8 cellular contexts compared by ENCODE assay signal in the genomic region with DNA sequence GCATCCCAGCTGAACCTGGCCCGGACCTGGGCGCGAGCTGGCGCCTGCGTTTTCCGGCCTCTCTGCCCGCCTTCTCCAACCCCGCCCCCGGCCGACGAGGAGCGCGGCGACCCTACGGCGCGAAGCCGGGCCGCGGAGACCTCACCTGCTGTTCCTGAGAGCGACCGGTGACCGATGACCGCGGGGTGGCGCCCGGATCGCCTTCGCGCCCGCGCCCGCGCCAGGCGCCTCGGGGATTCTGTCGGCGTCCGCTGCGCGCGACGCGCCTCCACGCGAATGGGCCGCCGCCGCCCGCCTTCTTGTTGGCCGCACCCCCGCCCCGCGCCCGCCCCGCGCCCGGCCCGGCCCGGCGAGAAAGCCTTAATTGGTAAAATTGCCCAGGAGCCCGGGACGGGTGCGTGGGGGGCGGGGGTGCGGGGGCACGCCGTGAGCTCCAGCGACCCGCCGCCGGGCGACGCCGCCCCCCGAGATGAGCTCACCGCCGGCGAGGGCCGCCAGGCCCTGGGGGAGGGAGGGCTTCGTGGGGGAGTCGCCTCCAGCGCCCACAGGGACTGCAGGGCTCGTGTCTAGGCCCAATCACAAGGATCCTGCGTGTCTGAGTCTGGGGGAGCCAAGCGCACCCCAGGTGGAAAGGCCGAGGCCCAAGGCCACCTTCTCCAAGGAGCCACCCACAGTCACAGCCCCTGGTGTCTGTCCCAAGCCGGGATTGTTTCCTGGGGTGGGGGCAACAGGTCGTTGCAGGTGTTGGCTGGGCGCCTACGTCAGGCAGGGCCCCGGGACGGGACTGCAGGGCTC. TPM values are rescaled to one million over a fixed set of nuclear protein-coding genes. Genes with fewer than 3 reads are reported as not detected.
DNase-seq lines count a peak whose midpoint lies in the region; ATAC-seq and TF ChIP-seq lines count a peak whose summit lies in the region.

A gene with protein sequence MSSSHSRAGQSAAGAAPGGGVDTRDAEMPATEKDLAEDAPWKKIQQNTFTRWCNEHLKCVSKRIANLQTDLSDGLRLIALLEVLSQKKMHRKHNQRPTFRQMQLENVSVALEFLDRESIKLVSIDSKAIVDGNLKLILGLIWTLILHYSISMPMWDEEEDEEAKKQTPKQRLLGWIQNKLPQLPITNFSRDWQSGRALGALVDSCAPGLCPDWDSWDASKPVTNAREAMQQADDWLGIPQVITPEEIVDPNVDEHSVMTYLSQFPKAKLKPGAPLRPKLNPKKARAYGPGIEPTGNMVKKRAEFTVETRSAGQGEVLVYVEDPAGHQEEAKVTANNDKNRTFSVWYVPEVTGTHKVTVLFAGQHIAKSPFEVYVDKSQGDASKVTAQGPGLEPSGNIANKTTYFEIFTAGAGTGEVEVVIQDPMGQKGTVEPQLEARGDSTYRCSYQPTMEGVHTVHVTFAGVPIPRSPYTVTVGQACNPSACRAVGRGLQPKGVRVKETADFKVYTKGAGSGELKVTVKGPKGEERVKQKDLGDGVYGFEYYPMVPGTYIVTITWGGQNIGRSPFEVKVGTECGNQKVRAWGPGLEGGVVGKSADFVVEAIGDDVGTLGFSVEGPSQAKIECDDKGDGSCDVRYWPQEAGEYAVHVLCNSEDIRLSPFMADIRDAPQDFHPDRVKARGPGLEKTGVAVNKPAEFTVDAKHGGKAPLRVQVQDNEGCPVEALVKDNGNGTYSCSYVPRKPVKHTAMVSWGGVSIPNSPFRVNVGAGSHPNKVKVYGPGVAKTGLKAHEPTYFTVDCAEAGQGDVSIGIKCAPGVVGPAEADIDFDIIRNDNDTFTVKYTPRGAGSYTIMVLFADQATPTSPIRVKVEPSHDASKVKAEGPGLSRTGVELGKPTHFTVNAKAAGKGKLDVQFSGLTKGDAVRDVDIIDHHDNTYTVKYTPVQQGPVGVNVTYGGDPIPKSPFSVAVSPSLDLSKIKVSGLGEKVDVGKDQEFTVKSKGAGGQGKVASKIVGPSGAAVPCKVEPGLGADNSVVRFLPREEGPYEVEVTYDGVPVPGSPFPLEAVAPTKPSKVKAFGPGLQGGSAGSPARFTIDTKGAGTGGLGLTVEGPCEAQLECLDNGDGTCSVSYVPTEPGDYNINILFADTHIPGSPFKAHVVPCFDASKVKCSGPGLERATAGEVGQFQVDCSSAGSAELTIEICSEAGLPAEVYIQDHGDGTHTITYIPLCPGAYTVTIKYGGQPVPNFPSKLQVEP (N-terminal part only) (minus strand): TSS at position 274 of the 795 bp plus-strand sequence. CDS start 3,389 bp downstream, outside the sequence.

- ATAC-seq in left lung = no peak
- no peak for ATAC-seq in stimulated activated naive CD8-positive, alpha-beta T cell treated with anti-CD3 and anti-CD28 coated beads, Interleukin-15, Interleukin-2, amounts not matched to agents 100 U/mL and 50 U/mL, for 24 hours

- peak; percentile 52 for DNase-seq in NCI-H146 (lab: John Stamatoyannopoulos, UW)
- no peak for DNase-seq in NCI-H146 treated with DMSO at 0.1 percent for 48 hours (lab: John Stamatoyannopoulos, UW; ENCODE audit: unreplicated experiment)
- peak; percentile 33 for DNase-seq in NCI-H510A treated with DMSO at 0.1 percent for 48 hours (lab: John Stamatoyannopoulos, UW)
- DNase-seq in cerebellum (ENCODE audit: low spot score) = no peak
- DNase-seq in left lung = peak in 1 of 2 donors; percentile 87
- DNase-seq in stimulated activated naive CD8-positive, alpha-beta T cell treated with anti-CD3 and anti-CD28 coated beads, Interleukin-15, Interleukin-2, amounts not matched to agents 100 U/mL and 50 U/mL, for 24 hours = peak; percentile 53
- no peak for DNase-seq in AML-193 (lab: John Stamatoyannopoulos, UW)
- no peak for DNase-seq in medulla oblongata (ENCODE audit: extremely low spot score)

- peaks cover 0 to 40% of the 10 kb centered on the region in 2 donors for H3K4me1 ChIP-seq in left lung

- peak within 1 kb of the TSS; percentile 15 to 72 for H3K4me3 ChIP-seq in left lung

- TF ChIP-seq CTCF in left lung (IDR thresholded peaks at IDR 0.05) = no peak

- intact Hi-C loops in left lung (cut with DNase I) = no loop called here

- H3K27ac ChIP-seq in left lung = peak within 1 kb of the TSS; percentile 18 to 39

- H3K36me3 ChIP-seq in left lung = no peaks in the 10 kb centered on the region

- no peaks in the 10 kb centered on the region for H3K9me3 ChIP-seq in left lung

- H3K27me3 ChIP-seq in left lung = no peaks in the 10 kb centered on the region

RNA-seq across cellular contexts. Expression of the gene that starts here (rescaled TPM):
- total RNA-seq in cerebellum = 131 TPM
- 1,000 to 10,000 TPM; 1,139 to 1,793 TPM for total RNA-seq in left lung

Comparison
In these comparisons a context has a peak if more than half of its experiments do, and no peak if none do; other contexts are left out.
1. DNase-seq: peak in NCI-H146 (single experiment), NCI-H510A treated with DMSO at 0.1 percent for 48 hours (single experiment) and stimulated activated naive CD8-positive, alpha-beta T cell treated with anti-CD3 and anti-CD28 coated beads, Interleukin-15, Interleukin-2, amounts not matched to agents 100 U/mL and 50 U/mL, for 24 hours (single experiment); none in NCI-H146 treated with DMSO at 0.1 percent for 48 hours (single experiment), cerebellum (single experiment), AML-193 (0 of 2) and medulla oblongata (single experiment).